ENCODE assay signal across 11 cellular contexts in genomic region chr17:48160177-48160967, GRCh38. TPM values are rescaled to one million over a fixed set of nuclear protein-coding genes. Genes with fewer than 3 reads are reported as not detected.
DNase-seq lines count a peak whose midpoint lies in the region; ATAC-seq, FAIRE-seq and TF ChIP-seq lines count a peak whose summit lies in the region.
"Had no signal": no experiment of that assay in that cellular context is flagged by ENCODE, and none has a peak within 500 bp of the region (broad histone marks: within the 10 kb centered on the region; RNA-seq: fewer than 3 reads in every experiment).

No MANE protein-coding gene starts in this region.

- H3K9me3 ChIP-seq in ES-I3 (ENCODE audit: control insufficient read depth, insufficient read depth, low read length) (no peaks in the 10 kb centered on the region), mucosa of descending colon (no peaks in the 10 kb centered on the region)
- H3K9me3 ChIP-seq: MG63 had no signal

- peak; percentile 73 for DNase-seq in NCI-H187 treated with DMSO at 0.1 percent for 48 hours (lab: John Stamatoyannopoulos, UW)
- peak; percentile 98 for DNase-seq in SHP77 treated with DMSO at 0.1 percent for 48 hours (lab: John Stamatoyannopoulos, UW)
- DNase-seq in mucosa of descending colon, result peak in 2 of 3 donors; percentile 39 to 43
- no peak for DNase-seq in SKM-1 treated with dmso at 0.1 percent for 144 hours (lab: John Stamatoyannopoulos, UW; ENCODE audit: unreplicated experiment)
- DNase-seq in GM12891 (ENCODE audit: insufficient read length, low spot score), result no peak
- DNase-seq: C1 segment of cervical spinal cord, hippocampal formation, MG63 had no signal

- H3K4me3 ChIP-seq in mucosa of descending colon, result no peak overlapping the region
- H3K4me3 ChIP-seq: MG63 had no signal

- intact Hi-C loops in mucosa of descending colon (cut with DNase I, micrococcal nuclease), result no loop called here

- no peak for TF ChIP-seq CTCF in mucosa of descending colon (IDR thresholded peaks at IDR 0.05)

- 0 out of 2 replicates have a peak overlapping the region, but pooled peaks have one; percentile 2 for H3K9ac ChIP-seq in ES-I3 (ENCODE audit: low read depth, low read length)

- ATAC-seq in mucosa of descending colon (peak; percentile 93), GM18511 (IDR thresholded peaks at IDR 0.05; ENCODE audit: unreplicated experiment) (no peak), GM19328 (IDR thresholded peaks at IDR 0.05; ENCODE audit: unreplicated experiment) (no peak)

- no peak for FAIRE-seq in GM12891 (lab: Jason Lieb, UNC)

- no peak for TF ChIP-seq POLR2A in GM12891 (IDR thresholded peaks at IDR 0.05; ENCODE audit: low read depth, low read length)

- H3K4me1 ChIP-seq in ES-I3 (ENCODE audit: insufficient read depth, low read length) (peaks cover 50% of the 10 kb centered on the region), mucosa of descending colon (ENCODE audit: low read depth) (peaks cover 25% of the 10 kb centered on the region)

- H3K36me3 ChIP-seq in ES-I3 (ENCODE audit: insufficient read depth, low read length), result no peaks in the 10 kb centered on the region
- no peaks in the 10 kb centered on the region for H3K36me3 ChIP-seq in mucosa of descending colon (ENCODE audit: low read depth)
- H3K36me3 ChIP-seq: MG63 had no signal

TF ChIP-seq in GM12891, 5 proteins besides CTCF, POLR2A, EP300 and RAD21:
- no peak for TF ChIP-seq PAX5 (IDR thresholded peaks at IDR 0.05; ENCODE audit: insufficient read depth, low read length, severe bottlenecking)
- no peak for TF ChIP-seq SPI1 (IDR thresholded peaks at IDR 0.05; ENCODE audit: low read depth, low read length)
- no peak for TF ChIP-seq POU2F2 (IDR thresholded peaks at IDR 0.05; ENCODE audit: low read depth, low read length)

RNA-seq across cellular contexts. Expression of gene SNX11, which starts 52.8 kb away (rescaled TPM):
- total RNA-seq in mucosa of descending colon, result 10 to 100 TPM; 25.4 to 26.5 (median 25.4) TPM
- 67.6 TPM for polyA plus RNA-seq in GM12891 (2012; ENCODE audit: low read depth, missing spikeins)

RNA-seq across cellular contexts. Expression of gene CBX1, which starts 59.1 kb away (rescaled TPM):
- 10 to 100 TPM; 27.5 to 45.3 (median 28.8) TPM for total RNA-seq in mucosa of descending colon
- 57.5 TPM for polyA plus RNA-seq in GM12891 (2012; ENCODE audit: low read depth, missing spikeins)

Comparison
In these comparisons a context has a peak if more than half of its experiments do, and no peak if none do; other contexts are left out.
1. DNase-seq: peak in NCI-H187 treated with DMSO at 0.1 percent for 48 hours (single experiment), SHP77 treated with DMSO at 0.1 percent for 48 hours (single experiment) and mucosa of descending colon (2 of 3); none in SKM-1 treated with dmso at 0.1 percent for 144 hours (single experiment) and GM12891 (single experiment).